Comparison of ENCODE assay signal across 11 cellular contexts in the genomic region with DNA sequence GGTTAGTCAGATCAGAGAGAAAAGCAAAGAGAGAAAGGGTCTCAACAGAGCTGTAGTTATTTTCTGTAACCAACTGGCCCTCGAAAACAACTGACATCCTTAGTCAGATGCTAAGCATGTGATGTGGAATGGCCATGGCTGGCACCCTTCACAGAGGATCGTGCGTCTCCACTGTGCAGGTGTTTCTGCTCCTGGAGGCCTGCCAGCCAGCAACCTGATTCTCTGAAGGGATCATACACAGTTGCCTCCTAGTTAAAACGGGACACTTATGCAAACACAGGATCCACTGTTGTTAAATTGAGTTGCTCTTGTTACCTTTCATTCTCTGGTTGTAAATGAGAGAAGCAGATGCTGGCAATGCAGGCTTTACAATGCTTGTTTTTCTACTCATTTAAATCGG.
DNase-seq lines count a peak whose midpoint lies in the region; ATAC-seq lines count a peak whose summit lies in the region.
"Had no signal": no experiment of that assay in that cellular context is flagged by ENCODE, and none has a peak within 500 bp of the region (broad histone marks: within the 10 kb centered on the region; RNA-seq: fewer than 3 reads in every experiment).

No MANE protein-coding gene starts in this region.

- DNase-seq in COR-L47 (lab: John Stamatoyannopoulos, UW) (peak; percentile 91), NCI-H1436 treated with DMSO at 0.1 percent for 48 hours (lab: John Stamatoyannopoulos, UW) (peak; percentile 80), NCI-H526 (lab: John Stamatoyannopoulos, UW) (peak; percentile 94 to 96), left colon (peak; percentile 51 to 70), iPS-NIHi7 (ENCODE audit: extremely low spot score) (no peak), NCI-H2227 (lab: John Stamatoyannopoulos, UW; ENCODE audit: unreplicated experiment) (no peak), hippocampal formation (lab: John Stamatoyannopoulos, UW) (no peak)
- DNase-seq: activated naive CD4-positive, alpha-beta T cell treated with anti-CD3 and anti-CD28 coated beads for 36 hours; effector CD8-positive, alpha-beta T cell had no signal

- intact Hi-C loops in left colon (cut with DNase I, micrococcal nuclease) = no loop called here

- ATAC-seq in left colon (peak; percentile 88), HG03175 (IDR thresholded peaks at IDR 0.05; ENCODE audit: unreplicated experiment) (no peak)
- ATAC-seq: SK-N-SH treated with all-trans-retinoic acid at 6 μM for 48 hours had no signal

Comparison
In these comparisons a context has a peak if more than half of its experiments do, and no peak if none do; other contexts are left out.
1. DNase-seq: peak in COR-L47 (single experiment), NCI-H1436 treated with DMSO at 0.1 percent for 48 hours (single experiment), NCI-H526 (2 of 2) and left colon (2 of 2); none in iPS-NIHi7 (single experiment), NCI-H2227 (single experiment) and hippocampal formation (0 of 2).